Comparison of ENCODE assay signal across 2 cellular contexts in the genomic region with DNA sequence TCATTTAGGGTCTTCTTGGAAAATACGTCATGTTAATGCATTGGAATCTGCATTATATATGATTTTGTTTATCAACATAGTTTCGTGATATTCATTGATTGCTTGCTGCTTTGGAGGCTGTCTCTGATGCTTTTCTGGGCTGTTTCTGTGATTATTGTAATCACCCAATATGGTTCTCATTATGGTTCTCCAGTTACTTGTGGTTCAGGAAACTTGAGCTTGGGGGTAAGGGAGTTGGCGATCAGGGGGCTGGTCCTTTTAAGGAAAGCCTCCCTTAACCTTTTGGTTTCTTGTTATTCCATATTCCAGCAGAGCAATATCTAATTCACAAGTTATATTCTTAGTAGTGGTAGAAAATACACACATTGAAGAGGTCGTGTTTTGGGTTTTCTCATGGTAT.
TF ChIP-seq lines count a peak whose summit lies in the region.

No MANE protein-coding gene starts in this region.

TF ChIP-seq in SK-N-SH, 30 proteins besides CTCF, POLR2A, EP300 and RAD21 (continued from another document):
- TF ChIP-seq, protein P1, sequence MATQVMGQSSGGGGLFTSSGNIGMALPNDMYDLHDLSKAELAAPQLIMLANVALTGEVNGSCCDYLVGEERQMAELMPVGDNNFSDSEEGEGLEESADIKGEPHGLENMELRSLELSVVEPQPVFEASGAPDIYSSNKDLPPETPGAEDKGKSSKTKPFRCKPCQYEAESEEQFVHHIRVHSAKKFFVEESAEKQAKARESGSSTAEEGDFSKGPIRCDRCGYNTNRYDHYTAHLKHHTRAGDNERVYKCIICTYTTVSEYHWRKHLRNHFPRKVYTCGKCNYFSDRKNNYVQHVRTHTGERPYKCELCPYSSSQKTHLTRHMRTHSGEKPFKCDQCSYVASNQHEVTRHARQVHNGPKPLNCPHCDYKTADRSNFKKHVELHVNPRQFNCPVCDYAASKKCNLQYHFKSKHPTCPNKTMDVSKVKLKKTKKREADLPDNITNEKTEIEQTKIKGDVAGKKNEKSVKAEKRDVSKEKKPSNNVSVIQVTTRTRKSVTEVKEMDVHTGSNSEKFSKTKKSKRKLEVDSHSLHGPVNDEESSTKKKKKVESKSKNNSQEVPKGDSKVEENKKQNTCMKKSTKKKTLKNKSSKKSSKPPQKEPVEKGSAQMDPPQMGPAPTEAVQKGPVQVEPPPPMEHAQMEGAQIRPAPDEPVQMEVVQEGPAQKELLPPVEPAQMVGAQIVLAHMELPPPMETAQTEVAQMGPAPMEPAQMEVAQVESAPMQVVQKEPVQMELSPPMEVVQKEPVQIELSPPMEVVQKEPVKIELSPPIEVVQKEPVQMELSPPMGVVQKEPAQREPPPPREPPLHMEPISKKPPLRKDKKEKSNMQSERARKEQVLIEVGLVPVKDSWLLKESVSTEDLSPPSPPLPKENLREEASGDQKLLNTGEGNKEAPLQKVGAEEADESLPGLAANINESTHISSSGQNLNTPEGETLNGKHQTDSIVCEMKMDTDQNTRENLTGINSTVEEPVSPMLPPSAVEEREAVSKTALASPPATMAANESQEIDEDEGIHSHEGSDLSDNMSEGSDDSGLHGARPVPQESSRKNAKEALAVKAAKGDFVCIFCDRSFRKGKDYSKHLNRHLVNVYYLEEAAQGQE (IDR thresholded peaks at IDR 0.05; ENCODE audit: low read depth, low read length), result no peak

TF ChIP-seq in SK-N-SH treated with all-trans-retinoic acid at 6 μM for 48 hours, 23 proteins besides CTCF, POLR2A, EP300 and RAD21 (continued from another document):
- TF ChIP-seq, protein P2, sequence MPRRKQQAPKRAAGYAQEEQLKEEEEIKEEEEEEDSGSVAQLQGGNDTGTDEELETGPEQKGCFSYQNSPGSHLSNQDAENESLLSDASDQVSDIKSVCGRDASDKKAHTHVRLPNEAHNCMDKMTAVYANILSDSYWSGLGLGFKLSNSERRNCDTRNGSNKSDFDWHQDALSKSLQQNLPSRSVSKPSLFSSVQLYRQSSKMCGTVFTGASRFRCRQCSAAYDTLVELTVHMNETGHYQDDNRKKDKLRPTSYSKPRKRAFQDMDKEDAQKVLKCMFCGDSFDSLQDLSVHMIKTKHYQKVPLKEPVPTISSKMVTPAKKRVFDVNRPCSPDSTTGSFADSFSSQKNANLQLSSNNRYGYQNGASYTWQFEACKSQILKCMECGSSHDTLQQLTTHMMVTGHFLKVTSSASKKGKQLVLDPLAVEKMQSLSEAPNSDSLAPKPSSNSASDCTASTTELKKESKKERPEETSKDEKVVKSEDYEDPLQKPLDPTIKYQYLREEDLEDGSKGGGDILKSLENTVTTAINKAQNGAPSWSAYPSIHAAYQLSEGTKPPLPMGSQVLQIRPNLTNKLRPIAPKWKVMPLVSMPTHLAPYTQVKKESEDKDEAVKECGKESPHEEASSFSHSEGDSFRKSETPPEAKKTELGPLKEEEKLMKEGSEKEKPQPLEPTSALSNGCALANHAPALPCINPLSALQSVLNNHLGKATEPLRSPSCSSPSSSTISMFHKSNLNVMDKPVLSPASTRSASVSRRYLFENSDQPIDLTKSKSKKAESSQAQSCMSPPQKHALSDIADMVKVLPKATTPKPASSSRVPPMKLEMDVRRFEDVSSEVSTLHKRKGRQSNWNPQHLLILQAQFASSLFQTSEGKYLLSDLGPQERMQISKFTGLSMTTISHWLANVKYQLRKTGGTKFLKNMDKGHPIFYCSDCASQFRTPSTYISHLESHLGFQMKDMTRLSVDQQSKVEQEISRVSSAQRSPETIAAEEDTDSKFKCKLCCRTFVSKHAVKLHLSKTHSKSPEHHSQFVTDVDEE (CRISPR knock-in tag; IDR thresholded peaks at IDR 0.05), result no peak
- no peak for TF ChIP-seq ZC3H10 (CRISPR knock-in tag; IDR thresholded peaks at IDR 0.05)
- TF ChIP-seq, protein P3, sequence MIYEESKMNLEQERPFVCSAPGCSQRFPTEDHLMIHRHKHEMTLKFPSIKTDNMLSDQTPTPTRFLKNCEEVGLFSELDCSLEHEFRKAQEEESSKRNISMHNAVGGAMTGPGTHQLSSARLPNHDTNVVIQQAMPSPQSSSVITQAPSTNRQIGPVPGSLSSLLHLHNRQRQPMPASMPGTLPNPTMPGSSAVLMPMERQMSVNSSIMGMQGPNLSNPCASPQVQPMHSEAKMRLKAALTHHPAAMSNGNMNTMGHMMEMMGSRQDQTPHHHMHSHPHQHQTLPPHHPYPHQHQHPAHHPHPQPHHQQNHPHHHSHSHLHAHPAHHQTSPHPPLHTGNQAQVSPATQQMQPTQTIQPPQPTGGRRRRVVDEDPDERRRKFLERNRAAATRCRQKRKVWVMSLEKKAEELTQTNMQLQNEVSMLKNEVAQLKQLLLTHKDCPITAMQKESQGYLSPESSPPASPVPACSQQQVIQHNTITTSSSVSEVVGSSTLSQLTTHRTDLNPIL (CRISPR knock-in tag; IDR thresholded peaks at IDR 0.05; ENCODE audit: low read depth), result no peak
